ENCODE assay signal across 1 cellular context in genomic region chr9:84669008-84669292, GRCh38.
TF ChIP-seq lines count a peak whose summit lies in the region.

No MANE protein-coding gene starts in this region.

TF ChIP-seq in SK-N-SH treated with all-trans-retinoic acid at 6 μM for 48 hours, 23 proteins besides CTCF, POLR2A, EP300 and RAD21 (continued from another document):
- TF ChIP-seq TSHZ2 (CRISPR knock-in tag; IDR thresholded peaks at IDR 0.05) = no peak
- no peak for TF ChIP-seq TOX (CRISPR knock-in tag; IDR thresholded peaks at IDR 0.05; ENCODE audit: borderline replicate concordance)
